8 cellular contexts compared by ENCODE assay signal in genomic region chr11:134330611-134331564, GRCh38. TPM values are rescaled to one million over a fixed set of nuclear protein-coding genes. Genes with fewer than 3 reads are reported as not detected.
A peak's percentile ranks its signal among the peaks of the same experiment; 100 is the strongest.
DNase-seq lines count a peak whose midpoint lies in the region; ATAC-seq, FAIRE-seq and TF ChIP-seq lines count a peak whose summit lies in the region.

No MANE protein-coding gene starts in this region.

- H3K9ac ChIP-seq in kidney (ENCODE audit: low read length in 2 of 2), result no peak overlapping the region

- H3K4me3 Mint-ChIP-seq in activated naive CD8-positive, alpha-beta T cell treated with anti-CD3 and anti-CD28 coated beads for 36 hours, result peak overlapping the region; percentile 83
- H3K4me3 Mint-ChIP-seq in stimulated activated effector memory CD8-positive, alpha-beta T cell treated with anti-CD3 and anti-CD28 coated beads, Interleukin-12 subunit alpha, Interleukin-12 subunit beta, amount 100 ng/mL, for 72 hours, result peak overlapping the region; percentile 76

- H3K9me3 Mint-ChIP-seq in activated naive CD8-positive, alpha-beta T cell treated with anti-CD3 and anti-CD28 coated beads for 36 hours, result no peaks in the 10 kb centered on the region
- no peaks in the 10 kb centered on the region for H3K9me3 Mint-ChIP-seq in stimulated activated effector memory CD8-positive, alpha-beta T cell treated with anti-CD3 and anti-CD28 coated beads, Interleukin-12 subunit alpha, Interleukin-12 subunit beta, amount 100 ng/mL, for 72 hours

- peak overlapping the region; percentile 22 for H3K27ac Mint-ChIP-seq in activated naive CD8-positive, alpha-beta T cell treated with anti-CD3 and anti-CD28 coated beads for 36 hours
- no peak overlapping the region for H3K27ac Mint-ChIP-seq in stimulated activated effector memory CD8-positive, alpha-beta T cell treated with anti-CD3 and anti-CD28 coated beads, Interleukin-12 subunit alpha, Interleukin-12 subunit beta, amount 100 ng/mL, for 72 hours

- peaks cover 16% of the 10 kb centered on the region for H3K4me1 Mint-ChIP-seq in activated naive CD8-positive, alpha-beta T cell treated with anti-CD3 and anti-CD28 coated beads for 36 hours
- peaks cover 23% of the 10 kb centered on the region for H3K4me1 Mint-ChIP-seq in stimulated activated effector memory CD8-positive, alpha-beta T cell treated with anti-CD3 and anti-CD28 coated beads, Interleukin-12 subunit alpha, Interleukin-12 subunit beta, amount 100 ng/mL, for 72 hours

- DNase-seq in NCI-H748 (lab: John Stamatoyannopoulos, UW; ENCODE audit: unreplicated experiment) (peak; percentile 7), NCI-H748 treated with DMSO at 0.1 percent for 48 hours (lab: John Stamatoyannopoulos, UW) (no peak), kidney (no peak)
- DNase-seq in activated naive CD8-positive, alpha-beta T cell treated with anti-CD3 and anti-CD28 coated beads for 36 hours, result no peak
- DNase-seq in stimulated activated effector memory CD8-positive, alpha-beta T cell treated with anti-CD3 and anti-CD28 coated beads, Interleukin-12 subunit alpha, Interleukin-12 subunit beta, amount 100 ng/mL, for 72 hours (ENCODE audit: low spot score in 2 of 2), result no peak

- peaks cover 37% of the 10 kb centered on the region for H3K27me3 Mint-ChIP-seq in activated naive CD8-positive, alpha-beta T cell treated with anti-CD3 and anti-CD28 coated beads for 36 hours

- H3K27ac ChIP-seq in kidney (ENCODE audit: low read depth in 2 of 2, low read length in 2 of 2), result no peak overlapping the region

- ATAC-seq in stimulated activated effector memory CD8-positive, alpha-beta T cell treated with anti-CD3 and anti-CD28 coated beads, Interleukin-12 subunit alpha, Interleukin-12 subunit beta, amount 100 ng/mL, for 72 hours, result no peak
- ATAC-seq in HG03342 (IDR thresholded peaks at IDR 0.05; ENCODE audit: unreplicated experiment) (no peak), GM21390 (IDR thresholded peaks at IDR 0.05; ENCODE audit: unreplicated experiment) (no peak), HG02588 (IDR thresholded peaks at IDR 0.05; ENCODE audit: unreplicated experiment) (no peak)

- H3K4me1 ChIP-seq in kidney (ENCODE audit: control insufficient read depth in 1 of 2, insufficient read depth in 1 of 2, low read depth in 1 of 2, low read length in 2 of 2), result peaks cover 3 to 15% of the 10 kb centered on the region in 2 donors

- no peak for FAIRE-seq in kidney (lab: Jason Lieb, UNC)

- no peak for TF ChIP-seq CTCF in kidney (IDR thresholded peaks at IDR 0.05; ENCODE audit: borderline replicate concordance, extremely low read depth, insufficient read depth)

- intact Hi-C loops in kidney (cut with DNase I), result no loop called here

- no peaks in the 10 kb centered on the region for H3K9me3 ChIP-seq in kidney (ENCODE audit: control insufficient read depth in 1 of 2, low read length in 2 of 2)

- no peaks in the 10 kb centered on the region for H3K36me3 Mint-ChIP-seq in activated naive CD8-positive, alpha-beta T cell treated with anti-CD3 and anti-CD28 coated beads for 36 hours
- H3K36me3 Mint-ChIP-seq in stimulated activated effector memory CD8-positive, alpha-beta T cell treated with anti-CD3 and anti-CD28 coated beads, Interleukin-12 subunit alpha, Interleukin-12 subunit beta, amount 100 ng/mL, for 72 hours, result no peaks in the 10 kb centered on the region

- H3K4me3 ChIP-seq in kidney (ENCODE audit: low read length in 2 of 2), result peak overlapping the region; percentile 39 to 64

- no peaks in the 10 kb centered on the region for H3K36me3 ChIP-seq in kidney (ENCODE audit: control insufficient read depth in 1 of 2, insufficient read depth in 2 of 2, low read length in 2 of 2)

RNA-seq across cellular contexts. Expression of gene GLB1L2, which starts 0.9 kb away (rescaled TPM):
- 1 to 10 TPM; 9.1 to 9.3 TPM for total RNA-seq in activated naive CD8-positive, alpha-beta T cell treated with anti-CD3 and anti-CD28 coated beads for 36 hours
- 10.0 TPM for total RNA-seq in kidney
- 26.1 TPM for polyA plus RNA-seq in kidney (ENCODE audit: insufficient read depth, low read depth, low replicate concordance)

RNA-seq across cellular contexts. Expression of gene GLB1L3, which starts 54.7 kb away (rescaled TPM):
- 10 to 100 TPM in 1 of 2 experiments, 1 to 10 TPM in 1; 9.8 to 10.9 TPM for total RNA-seq in activated naive CD8-positive, alpha-beta T cell treated with anti-CD3 and anti-CD28 coated beads for 36 hours
- total RNA-seq in kidney, result 0.06 TPM
- 0.17 TPM for polyA plus RNA-seq in kidney (ENCODE audit: insufficient read depth, low read depth, low replicate concordance)

Comparison
In these comparisons a context has a peak if more than half of its experiments do, and no peak if none do; other contexts are left out.
1. RNA of gene GLB1L3, which starts 54.7 kb away (total RNA-seq): 9.8 to 10.9 TPM in activated naive CD8-positive, alpha-beta T cell treated with anti-CD3 and anti-CD28 coated beads for 36 hours; 0.06 TPM in kidney (single experiment); every median in the first group is over 10 times any median in the second.